18 cellular contexts compared by ENCODE assay signal in genomic region chr3:43142472-43142871, GRCh38. TPM values are rescaled to one million over a fixed set of nuclear protein-coding genes. Genes with fewer than 3 reads are reported as not detected.
DNase-seq lines count a peak whose midpoint lies in the region; ATAC-seq, FAIRE-seq and TF ChIP-seq lines count a peak whose summit lies in the region.
"Had no signal": no experiment of that assay in that cellular context is flagged by ENCODE, and none has a peak within 500 bp of the region (broad histone marks: within the 10 kb centered on the region; RNA-seq: fewer than 3 reads in every experiment).

No MANE protein-coding gene starts in this region.

- H3K79me1 ChIP-seq in mesenchymal stem cell (replicated peaks; ENCODE audit: low read length, poor library complexity, severe bottlenecking), result no peaks in the 10 kb centered on the region

- H4K8ac ChIP-seq in mesenchymal stem cell (ENCODE audit: low read length), result no peak overlapping the region

- H3K9me3 Mint-ChIP-seq in GM23338, result no peaks in the 10 kb centered on the region; the same call in 2 of the 3 replicates

- H4K20me1 ChIP-seq in BLaER1, result no peaks in the 10 kb centered on the region
- no peaks in the 10 kb centered on the region for H4K20me1 ChIP-seq in GM23338 (replicated peaks; ENCODE audit: insufficient read depth)

- H3K14ac ChIP-seq in mesenchymal stem cell (ENCODE audit: low read length in 2 of 2), result no peak overlapping the region

- intact Hi-C loops in uterus (cut with DNase I; ENCODE audit: low total_unique reads), result no loop called here

- peaks cover 28% of the 10 kb centered on the region for H3K4me1 Mint-ChIP-seq in GM23338

- no peaks in the 10 kb centered on the region for H3K9me3 ChIP-seq in BLaER1
- H3K9me3 ChIP-seq in mesenchymal stem cell (ENCODE audit: control insufficient read depth, low read length), result no peaks in the 10 kb centered on the region
- no peaks in the 10 kb centered on the region for H3K9me3 ChIP-seq in uterus
- H3K9me3 ChIP-seq in BE2C, result no peaks in the 10 kb centered on the region

- ATAC-seq in GM23338, result peak; percentile 69
- no peak for ATAC-seq in GM21717 (IDR thresholded peaks at IDR 0.05; ENCODE audit: unreplicated experiment)

- H2AFZ ChIP-seq in GM23338 (0 out of 2 replicates have a peak overlapping the region, but pooled peaks have one; percentile 6), mesenchymal stem cell (ENCODE audit: low read depth, low read length) (peak overlapping the region; percentile 2)
- H2AFZ ChIP-seq: GM23248 had no signal

- no peak overlapping the region for H3K4ac ChIP-seq in mesenchymal stem cell (ENCODE audit: low read depth in 1 of 2, low read length in 2 of 2)

- H3K36me3 ChIP-seq in BLaER1 (no peaks in the 10 kb centered on the region), GM23338 (ENCODE audit: insufficient read depth) (no peaks in the 10 kb centered on the region), bronchial epithelial cell (ENCODE audit: control insufficient read depth, insufficient read depth, low read length) (no peaks in the 10 kb centered on the region), mesenchymal stem cell (ENCODE audit: control insufficient read depth in 1 of 2, insufficient read depth in 2 of 2, low read depth in 1 of 2, low read length in 2 of 2) (no peaks in the 10 kb centered on the region), uterus (no peaks in the 10 kb centered on the region), BE2C (no peaks in the 10 kb centered on the region)

- no peak for FAIRE-seq in bronchial epithelial cell (lab: Jason Lieb, UNC)
- FAIRE-seq: GM12891 had no signal

- DNase-seq in GM23338 (ENCODE audit: low spot score), result peak; percentile 27
- DNase-seq in bronchial epithelial cell (ENCODE audit: low read depth), result peak; percentile 4
- DNase-seq in mesenchymal stem cell, result no peak
- no peak for DNase-seq in GOT3 (lab: John Stamatoyannopoulos, UW)
- no peak for DNase-seq in uterus
- DNase-seq in BE2C, result no peak
- DNase-seq: CD4-positive, alpha-beta memory T cell; DND-41; GM23248; KG1; NCI-H1105; NCI-H2029 treated with DMSO at 0.1 percent for 48 hours; NCI-H2171 treated with DMSO at 0.1 percent for 48 hours; NCI-H526; Right ventricle myocardium superior had no signal

- H3K9ac ChIP-seq in BLaER1, result no peak overlapping the region
- H3K9ac ChIP-seq in mesenchymal stem cell (ENCODE audit: low read length), result no peak overlapping the region
- H3K9ac ChIP-seq: GM23248 had no signal

- no peak overlapping the region for H2BK5ac ChIP-seq in mesenchymal stem cell (ENCODE audit: low read depth, low read length, poor library complexity, severe bottlenecking)

- no peaks in the 10 kb centered on the region for H3K27me3 Mint-ChIP-seq in GM23338 (ENCODE audit: insufficient read depth, low read depth, poor library complexity)

- 0 out of 2 replicates have a peak, but pooled peaks cover 9% of the 10 kb centered on the region for H3K9me2 ChIP-seq in GM23338 (ENCODE audit: insufficient read depth)

- no peak overlapping the region for H3K23ac ChIP-seq in mesenchymal stem cell (ENCODE audit: low read length in 2 of 2)

- no peak overlapping the region for H3K27ac Mint-ChIP-seq in GM23338

- no peak overlapping the region for H3K18ac ChIP-seq in mesenchymal stem cell (ENCODE audit: low read depth in 1 of 2, low read length in 2 of 2)

- H3K79me2 ChIP-seq in GM23338 (replicated peaks; ENCODE audit: insufficient read depth), result no peaks in the 10 kb centered on the region

- no peak overlapping the region for H3K4me3 Mint-ChIP-seq in GM23338

- H3F3A ChIP-seq in GM23338 (replicated peaks; ENCODE audit: low read depth), result no peaks in the 10 kb centered on the region

- no peak overlapping the region for H2BK12ac ChIP-seq in mesenchymal stem cell (ENCODE audit: low read length in 2 of 2)

- H3K4me1 ChIP-seq in BLaER1 (peaks cover 6% of the 10 kb centered on the region), GM23338 (ENCODE audit: insufficient read depth) (peaks cover 36% of the 10 kb centered on the region), mesenchymal stem cell (ENCODE audit: control insufficient read depth, insufficient read depth, low read depth, low read length) (no peaks in the 10 kb centered on the region), uterus (no peaks in the 10 kb centered on the region), BE2C (no peaks in the 10 kb centered on the region)

- H3K27me3 ChIP-seq in BLaER1 (no peaks in the 10 kb centered on the region), GM23338 (ENCODE audit: insufficient read depth) (no peaks in the 10 kb centered on the region), bronchial epithelial cell (ENCODE audit: control insufficient read depth, insufficient read depth, low read length) (no peaks in the 10 kb centered on the region), mesenchymal stem cell (ENCODE audit: control insufficient read depth in 1 of 2, insufficient read depth in 1 of 2, low read length in 2 of 2) (peaks cover 0 to 11% of the 10 kb centered on the region in 2 experiments), uterus (no peaks in the 10 kb centered on the region), BE2C (no peaks in the 10 kb centered on the region)

- H2BK120ac ChIP-seq in mesenchymal stem cell (ENCODE audit: low read depth, low read length), result no peak overlapping the region

- H3K4me2 ChIP-seq in BLaER1 (peak overlapping the region; percentile 37), GM23338 (no peak overlapping the region), mesenchymal stem cell (ENCODE audit: low read length, poor library complexity, severe bottlenecking) (no peak overlapping the region)

- no peak overlapping the region for H3K27ac ChIP-seq in BLaER1
- H3K27ac ChIP-seq in GM23338 (ENCODE audit: low read depth), result no peak overlapping the region
- no peak overlapping the region for H3K27ac ChIP-seq in mesenchymal stem cell (ENCODE audit: low read length, poor library complexity, severe bottlenecking)
- no peak overlapping the region for H3K27ac ChIP-seq in uterus
- H3K27ac ChIP-seq: GM23248 had no signal

- TF ChIP-seq POLR2A in uterus (IDR thresholded peaks at IDR 0.05), result no peak

- WGBS in mesenchymal stem cell, result 20% methylated on average over 2 of the region's 3 CpGs

- H2BK15ac ChIP-seq in mesenchymal stem cell (ENCODE audit: low read depth, poor library complexity, severe bottlenecking), result no peak overlapping the region

- no peak overlapping the region for H2AK5ac ChIP-seq in mesenchymal stem cell (ENCODE audit: low read length, severe bottlenecking)

- no peak overlapping the region for H4K91ac ChIP-seq in mesenchymal stem cell (ENCODE audit: low read length)

- TF ChIP-seq CTCF in GM23338 (conservative IDR thresholded peaks at IDR 0.05; ENCODE audit: low read depth in 2 of 2), result no peak
- no peak for TF ChIP-seq CTCF in bronchial epithelial cell (IDR thresholded peaks at IDR 0.05; ENCODE audit: insufficient read depth, low read length, severe bottlenecking)
- no peak for TF ChIP-seq CTCF in uterus (IDR thresholded peaks at IDR 0.05)
- no peak for TF ChIP-seq CTCF in BE2C (IDR thresholded peaks at IDR 0.05; ENCODE audit: low read depth, low read length)

- no peaks in the 10 kb centered on the region for H3K36me3 Mint-ChIP-seq in GM23338 (ENCODE audit: low read depth)
- H3K36me3 Mint-ChIP-seq: CD4-positive, alpha-beta memory T cell had no signal

- H3K4me3 ChIP-seq in BLaER1, result no peak overlapping the region
- H3K4me3 ChIP-seq in GM23338, result no peak overlapping the region
- H3K4me3 ChIP-seq in bronchial epithelial cell (ENCODE audit: low read depth, low read length), result no peak overlapping the region
- H3K4me3 ChIP-seq in mesenchymal stem cell (ENCODE audit: insufficient read depth in 1 of 2, low read depth in 1 of 2, low read length in 2 of 2), result no peak overlapping the region
- no peak overlapping the region for H3K4me3 ChIP-seq in uterus
- H3K4me3 ChIP-seq in BE2C (ENCODE audit: low read depth, low read length), result no peak overlapping the region
- H3K4me3 ChIP-seq: GM23248 had no signal

TF ChIP-seq in GM23338, 12 proteins besides CTCF, POLR2A, EP300 and RAD21:
- TF ChIP-seq REST (IDR thresholded peaks at IDR 0.05; ENCODE audit: unreplicated experiment), result no peak
- no peak for TF ChIP-seq EZH2phosphoT487 (IDR thresholded peaks at IDR 0.05; ENCODE audit: unreplicated experiment)
- TF ChIP-seq JUNB (IDR thresholded peaks at IDR 0.05; ENCODE audit: unreplicated experiment), result no peak

RNA-seq across cellular contexts. Expression of gene POMGNT2, which starts 36.6 kb away (rescaled TPM):
- total RNA-seq in GM23338 (2014; rRNA removed; shearing (Covaris generic)), result 22.6 and 26.1 TPM in 2 replicates
- polyA plus RNA-seq in GM23338 (2016; fragmentation: Nextera tagmentation; extraction: Ambion mirVana), result 10.2 and 10.7 TPM in 2 replicates
- total RNA-seq in bronchial epithelial cell (8.2 TPM in 2 replicates), uterus (100 to 1,000 TPM in 1 of 4 donors, 10 to 100 TPM in 3; 17.6 to 103 (median 57.7) TPM)
- polyA plus RNA-seq in mesenchymal stem cell (2013, experiment 1 of 2), result 7.2 TPM
- polyA plus RNA-seq in mesenchymal stem cell (2013, experiment 2 of 2), result 7.2 TPM
- 36.3 TPM for polyA plus RNA-seq in BE2C (2012; ENCODE audit: insufficient read depth, insufficient read length, low read depth)

Comparison
In these comparisons a context has a peak if more than half of its experiments do, and no peak if none do; other contexts are left out.
1. DNase-seq: peak in GM23338 (single experiment) and bronchial epithelial cell (single experiment); none in mesenchymal stem cell (single experiment), GOT3 (single experiment), uterus (0 of 2) and BE2C (single experiment).